Comparison of ENCODE assay signal across 29 cellular contexts in the genomic region with DNA sequence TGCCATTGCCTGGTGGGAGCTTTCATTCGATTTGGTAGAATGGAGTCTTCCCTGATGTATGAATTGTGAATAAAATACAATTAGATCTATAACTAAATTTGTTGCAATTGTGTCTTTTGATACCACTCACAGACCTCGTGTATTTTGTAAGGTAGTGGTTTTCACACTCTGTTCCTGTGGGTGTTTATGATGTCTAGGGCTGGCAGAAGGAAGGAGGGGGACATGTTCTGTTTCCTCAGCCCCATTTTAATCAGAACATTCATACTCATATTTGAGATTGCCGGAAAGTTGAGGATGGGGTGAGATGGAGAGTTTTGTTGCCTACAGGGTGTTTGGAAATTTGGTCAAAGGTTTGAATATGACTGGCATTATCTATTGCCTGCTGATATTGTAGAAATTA. TPM values are rescaled to one million over a fixed set of nuclear protein-coding genes. Genes with fewer than 3 reads are reported as not detected.
DNase-seq lines count a peak whose midpoint lies in the region; ATAC-seq and TF ChIP-seq lines count a peak whose summit lies in the region.
"Had no signal": no experiment of that assay in that cellular context is flagged by ENCODE, and none has a peak within 500 bp of the region (broad histone marks: within the 10 kb centered on the region; RNA-seq: fewer than 3 reads in every experiment).

No MANE protein-coding gene starts in this region.

- no peaks in the 10 kb centered on the region for H3K36me3 Mint-ChIP-seq in endodermal cell (ENCODE audit: low read depth)
- no peaks in the 10 kb centered on the region for H3K36me3 Mint-ChIP-seq in natural killer cell

- no peak for TF ChIP-seq POLR2A in uterus (IDR thresholded peaks at IDR 0.05)

- TF ChIP-seq CTCF in endodermal cell (conservative IDR thresholded peaks at IDR 0.05) = no peak
- TF ChIP-seq CTCF in natural killer cell (IDR thresholded peaks at IDR 0.05) = no peak
- no peak for TF ChIP-seq CTCF in uterus (IDR thresholded peaks at IDR 0.05)
- no peak for TF ChIP-seq CTCF in WERI-Rb-1 (IDR thresholded peaks at IDR 0.05; ENCODE audit: low read depth, low read length)

- H3K27ac Mint-ChIP-seq in endodermal cell (peak overlapping the region; percentile 83), natural killer cell (peak overlapping the region; percentile 71 to 81)
- H3K27ac Mint-ChIP-seq: dendritic cell treated with granulocyte-macrophage colony-stimulating factor and Interleukin-4, amounts not matched to agents 40 ng/mL and 50 ng/mL, for 4 days; IgD-negative memory B cell; nephron progenitor cell; progenitor cell of endocrine pancreas had no signal

- H3K9me3 ChIP-seq in endodermal cell (ENCODE audit: control insufficient read depth, low read length) (no peaks in the 10 kb centered on the region), uterus (no peaks in the 10 kb centered on the region), WERI-Rb-1 (ENCODE audit: severe bottlenecking) (no peaks in the 10 kb centered on the region)
- H3K9me3 ChIP-seq: A549 had no signal

- ATAC-seq in natural killer cell = peak; percentile 90 to 97 (median 90)
- ATAC-seq: A549 had no signal

- H3K4me3 Mint-ChIP-seq in endodermal cell (no peak overlapping the region), natural killer cell (peak overlapping the region; percentile 73)
- H3K4me3 Mint-ChIP-seq: dendritic cell treated with granulocyte-macrophage colony-stimulating factor and Interleukin-4, amounts not matched to agents 40 ng/mL and 50 ng/mL, for 4 days; HFFc6; IgD-negative memory B cell; nephron progenitor cell had no signal

- H3K27ac ChIP-seq in endodermal cell (ENCODE audit: low read depth, low read length) (no peak overlapping the region), uterus (peak overlapping the region; percentile 91 to 99), WERI-Rb-1 (no peak overlapping the region)
- H3K27ac ChIP-seq: A549, cardiac muscle cell, foreskin keratinocyte had no signal

- H3K27me3 Mint-ChIP-seq in endodermal cell (ENCODE audit: insufficient read depth) (no peaks in the 10 kb centered on the region), natural killer cell (ENCODE audit: low read depth in 2 of 2) (no peaks in the 10 kb centered on the region)
- H3K27me3 Mint-ChIP-seq: dendritic cell treated with granulocyte-macrophage colony-stimulating factor and Interleukin-4, amounts not matched to agents 40 ng/mL and 50 ng/mL, for 4 days; IgD-negative memory B cell; progenitor cell of endocrine pancreas had no signal

- H3K4me1 Mint-ChIP-seq in endodermal cell = peaks cover 64% of the 10 kb centered on the region
- peaks cover 56% of the 10 kb centered on the region in 2 donors for H3K4me1 Mint-ChIP-seq in natural killer cell

- intact Hi-C loops in natural killer cell (cut with micrococcal nuclease) = no loop called here
- intact Hi-C loops in uterus (cut with DNase I; ENCODE audit: low total_unique reads) = no loop called here

- DNase-seq in activated gamma-delta T cell treated with Interleukin-2 at 50 U/mL for 16 hours (peak; percentile 19), activated gamma-delta T cell (lab: John Stamatoyannopoulos, UW) (no peak), endodermal cell (no peak), natural killer cell (no peak), uterus (no peak), NCI-H1694 (lab: John Stamatoyannopoulos, UW) (no peak), WERI-Rb-1 (no peak)
- DNase-seq in stimulated activated naive CD4-positive, alpha-beta T cell (lab: John Stamatoyannopoulos, UW) = no peak
- DNase-seq: activated effector memory CD4-positive, alpha-beta T cell treated with anti-CD3 and anti-CD28 coated beads, Interleukin-2, amount 50 U/mL, for 16 hours; amniotic stem cell; hippocampal formation; kidney; NCI-H1417; NCI-H524; nephron progenitor cell; Right ventricle myocardium superior; stimulated activated CD4-positive, alpha-beta T cell treated with anti-CD3 and anti-CD28 coated beads, Interleukin-2, amount 100 ng/mL, for 24 hours; SW 1271 had no signal

- H3K4me1 ChIP-seq in endodermal cell (ENCODE audit: control insufficient read depth, insufficient read depth, low read length) = peaks cover 3% of the 10 kb centered on the region
- peaks cover 0 to 4% of the 10 kb centered on the region in 2 donors for H3K4me1 ChIP-seq in uterus
- H3K4me1 ChIP-seq: A549 had no signal

- H3K9ac ChIP-seq in endodermal cell (ENCODE audit: extremely low read depth, low read length, poor library complexity, severe bottlenecking) = no peak overlapping the region

- 85% methylated on average over 3 of the region's 3 CpGs; no CpG with 5 or more reads in 1 of the 2 experiments for WGBS in endodermal cell (ENCODE audit: insufficient coverage in 1 of 2, insufficient read length in 1 of 2), 2 experiments

- H3K4me3 ChIP-seq in endodermal cell (ENCODE audit: low read length) (no peak overlapping the region), uterus (no peak overlapping the region), WERI-Rb-1 (ENCODE audit: low read depth, low read length) (no peak overlapping the region)
- H3K4me3 ChIP-seq: A549, cardiac muscle cell, lung had no signal

- no peaks in the 10 kb centered on the region for H3K27me3 ChIP-seq in endodermal cell (ENCODE audit: control insufficient read depth, insufficient read depth, low read length, poor library complexity, severe bottlenecking)
- H3K27me3 ChIP-seq in uterus = no peaks in the 10 kb centered on the region
- H3K27me3 ChIP-seq in WERI-Rb-1 (ENCODE audit: insufficient read depth, low read depth, severe bottlenecking) = no peaks in the 10 kb centered on the region
- H3K27me3 ChIP-seq: cardiac muscle cell, foreskin keratinocyte had no signal

- H3K9me3 Mint-ChIP-seq in endodermal cell (no peaks in the 10 kb centered on the region), natural killer cell (no peaks in the 10 kb centered on the region)
- H3K9me3 Mint-ChIP-seq: dendritic cell treated with granulocyte-macrophage colony-stimulating factor and Interleukin-4, amounts not matched to agents 40 ng/mL and 50 ng/mL, for 4 days; HFFc6; nephron progenitor cell had no signal

- no peaks in the 10 kb centered on the region for H3K36me3 ChIP-seq in endodermal cell (ENCODE audit: control insufficient read depth, insufficient read depth, low read length)
- H3K36me3 ChIP-seq in uterus = no peaks in the 10 kb centered on the region
- no peaks in the 10 kb centered on the region for H3K36me3 ChIP-seq in WERI-Rb-1
- H3K36me3 ChIP-seq: cardiac muscle cell had no signal

RNA-seq across cellular contexts. Expression of gene PTTG2, which starts 42.9 kb away (rescaled TPM):
- total RNA-seq in endodermal cell (not detected), natural killer cell (1 to 10 TPM in 2 of 3 donors, under 1 TPM in 1; 0.82 to 1.5 (median 1.2) TPM), uterus (1 to 10 TPM in 1 of 4 donors, under 1 TPM in 1, not detected in 2; 0.90 to 4.1 TPM)
- not detected for polyA plus RNA-seq in endodermal cell (2013, experiment 1 of 2)
- polyA plus RNA-seq in endodermal cell (2013, experiment 2 of 2) = not detected
- total RNA-seq: cardiac muscle cell, epithelial cell of proximal tubule, foreskin keratinocyte, HFFc6, M059J, progenitor cell of endocrine pancreas had no signal
- polyA plus RNA-seq: A549, BJ, cardiac muscle cell, foreskin keratinocyte, IgD-negative memory B cell had no signal

Comparison
In these comparisons a context has a peak if more than half of its experiments do, and no peak if none do; other contexts are left out.
1. H3K27ac ChIP-seq: peak in uterus (2 of 2); none in endodermal cell (single experiment) and WERI-Rb-1 (single experiment).